In genomic region chr2:100053499-100053898, GRCh38 we compare ENCODE assay signal across 18 cellular contexts.
A peak's percentile ranks its signal among the peaks of the same experiment; 100 is the strongest.
DNase-seq lines count a peak whose midpoint lies in the region; ATAC-seq lines count a peak whose summit lies in the region.
"Had no signal": no experiment of that assay in that cellular context is flagged by ENCODE, and none has a peak within 500 bp of the region (broad histone marks: within the 10 kb centered on the region; RNA-seq: fewer than 3 reads in every experiment).

No MANE protein-coding gene starts in this region.

- DNase-seq in activated naive CD8-positive, alpha-beta T cell treated with anti-CD3 and anti-CD28 coated beads, Interleukin-2, amount 50 U/mL, for 24 hours: no peak
- no peak for DNase-seq in activated naive CD8-positive, alpha-beta T cell treated with anti-CD3 and anti-CD28 coated beads for 36 hours
- DNase-seq in NCI-H82 treated with DMSO at 0.1 percent for 48 hours (lab: John Stamatoyannopoulos, UW; ENCODE audit: unreplicated experiment) (peak; percentile 44), memory B cell (ENCODE audit: low spot score in 2 of 2) (no peak), NCI-H1436 (lab: John Stamatoyannopoulos, UW) (no peak), DMS114 treated with DMSO at 0.1 percent for 48 hours (lab: John Stamatoyannopoulos, UW; ENCODE audit: unreplicated experiment) (no peak)
- no peak for DNase-seq in stimulated activated naive B cell treated with anti-CD40 and anti-IgM and Interleukin-4, amounts not matched to agents 10 μg/mL and 1 μg/mL and 100 μg/mL, for 72 hours
- DNase-seq: Caco-2; CD4-positive, alpha-beta T cell; DMS 273 treated with DMSO at 0.1 percent for 48 hours; GF-D8; NCI-H1105; NCI-H2029 treated with DMSO at 0.1 percent for 48 hours; NCI-H526 treated with DMSO at 0.1 percent for 48 hours had no signal

- H3K9me3 Mint-ChIP-seq in activated naive CD8-positive, alpha-beta T cell treated with anti-CD3 and anti-CD28 coated beads, Interleukin-2, amount 50 U/mL, for 24 hours: no peaks in the 10 kb centered on the region
- no peaks in the 10 kb centered on the region for H3K9me3 Mint-ChIP-seq in activated naive CD8-positive, alpha-beta T cell treated with anti-CD3 and anti-CD28 coated beads for 36 hours
- no peaks in the 10 kb centered on the region for H3K9me3 Mint-ChIP-seq in memory B cell
- H3K9me3 Mint-ChIP-seq in stimulated activated naive B cell treated with anti-CD40 and anti-IgM and Interleukin-4, amounts not matched to agents 10 μg/mL and 1 μg/mL and 100 μg/mL, for 72 hours: peaks cover 0 to 3% of the 10 kb centered on the region in 2 donors
- H3K9me3 Mint-ChIP-seq: CD4-positive, alpha-beta T cell had no signal

- peak overlapping the region; percentile 36 for H3K27ac Mint-ChIP-seq in activated naive CD8-positive, alpha-beta T cell treated with anti-CD3 and anti-CD28 coated beads, Interleukin-2, amount 50 U/mL, for 24 hours
- H3K27ac Mint-ChIP-seq in activated naive CD8-positive, alpha-beta T cell treated with anti-CD3 and anti-CD28 coated beads for 36 hours: no peak overlapping the region
- H3K27ac Mint-ChIP-seq in memory B cell: peak overlapping the region; percentile 84
- H3K27ac Mint-ChIP-seq in stimulated activated naive B cell treated with anti-CD40 and anti-IgM and Interleukin-4, amounts not matched to agents 10 μg/mL and 1 μg/mL and 100 μg/mL, for 72 hours: peak overlapping the region; percentile 90
- H3K27ac Mint-ChIP-seq: CD4-positive, alpha-beta T cell had no signal

- no peaks in the 10 kb centered on the region for H3K27me3 Mint-ChIP-seq in activated naive CD8-positive, alpha-beta T cell treated with anti-CD3 and anti-CD28 coated beads, Interleukin-2, amount 50 U/mL, for 24 hours
- H3K27me3 Mint-ChIP-seq in activated naive CD8-positive, alpha-beta T cell treated with anti-CD3 and anti-CD28 coated beads for 36 hours: peaks cover 4% of the 10 kb centered on the region
- H3K27me3 Mint-ChIP-seq in memory B cell: no peaks in the 10 kb centered on the region
- no peaks in the 10 kb centered on the region for H3K27me3 Mint-ChIP-seq in stimulated activated naive B cell treated with anti-CD40 and anti-IgM and Interleukin-4, amounts not matched to agents 10 μg/mL and 1 μg/mL and 100 μg/mL, for 72 hours
- H3K27me3 Mint-ChIP-seq: CD4-positive, alpha-beta T cell had no signal

- peaks cover 6% of the 10 kb centered on the region for H3K36me3 Mint-ChIP-seq in activated naive CD8-positive, alpha-beta T cell treated with anti-CD3 and anti-CD28 coated beads, Interleukin-2, amount 50 U/mL, for 24 hours (ENCODE audit: low read depth)
- no peaks in the 10 kb centered on the region for H3K36me3 Mint-ChIP-seq in activated naive CD8-positive, alpha-beta T cell treated with anti-CD3 and anti-CD28 coated beads for 36 hours
- H3K36me3 Mint-ChIP-seq in memory B cell: peaks cover 54% of the 10 kb centered on the region
- peaks cover 49 to 67% of the 10 kb centered on the region in 2 donors for H3K36me3 Mint-ChIP-seq in stimulated activated naive B cell treated with anti-CD40 and anti-IgM and Interleukin-4, amounts not matched to agents 10 μg/mL and 1 μg/mL and 100 μg/mL, for 72 hours

- H3K4me1 Mint-ChIP-seq in activated naive CD8-positive, alpha-beta T cell treated with anti-CD3 and anti-CD28 coated beads, Interleukin-2, amount 50 U/mL, for 24 hours: peaks cover 10% of the 10 kb centered on the region
- peaks cover 5% of the 10 kb centered on the region for H3K4me1 Mint-ChIP-seq in activated naive CD8-positive, alpha-beta T cell treated with anti-CD3 and anti-CD28 coated beads for 36 hours
- H3K4me1 Mint-ChIP-seq in memory B cell: peaks cover 30% of the 10 kb centered on the region
- peaks cover 45 to 62% of the 10 kb centered on the region in 2 donors for H3K4me1 Mint-ChIP-seq in stimulated activated naive B cell treated with anti-CD40 and anti-IgM and Interleukin-4, amounts not matched to agents 10 μg/mL and 1 μg/mL and 100 μg/mL, for 72 hours

- no peak for ATAC-seq in activated naive CD8-positive, alpha-beta T cell treated with anti-CD3 and anti-CD28 coated beads, Interleukin-2, amount 50 U/mL, for 24 hours
- ATAC-seq in memory B cell (ENCODE audit: low read depth): no peak
- ATAC-seq in stimulated activated naive B cell treated with anti-CD40 and anti-IgM and Interleukin-4, amounts not matched to agents 10 μg/mL and 1 μg/mL and 100 μg/mL, for 72 hours (replicated peaks): peak; percentile 50 to 54
- no peak for ATAC-seq in GM18861 (IDR thresholded peaks at IDR 0.05; ENCODE audit: unreplicated experiment)
- ATAC-seq: HCT116, Panc1, SK-N-SH treated with all-trans-retinoic acid at 6 μM for 48 hours had no signal

- H3K4me3 Mint-ChIP-seq in activated naive CD8-positive, alpha-beta T cell treated with anti-CD3 and anti-CD28 coated beads, Interleukin-2, amount 50 U/mL, for 24 hours: no peak overlapping the region
- H3K4me3 Mint-ChIP-seq in activated naive CD8-positive, alpha-beta T cell treated with anti-CD3 and anti-CD28 coated beads for 36 hours: no peak overlapping the region
- no peak overlapping the region for H3K4me3 Mint-ChIP-seq in memory B cell
- H3K4me3 Mint-ChIP-seq in stimulated activated naive B cell treated with anti-CD40 and anti-IgM and Interleukin-4, amounts not matched to agents 10 μg/mL and 1 μg/mL and 100 μg/mL, for 72 hours: peak overlapping the region in 1 of 2 donors; percentile 26
- H3K4me3 Mint-ChIP-seq: CD4-positive, alpha-beta T cell had no signal

Comparison
In these comparisons a context has a peak if more than half of its experiments do, and no peak if none do; other contexts are left out.
1. ATAC-seq: peak in stimulated activated naive B cell treated with anti-CD40 and anti-IgM and Interleukin-4, amounts not matched to agents 10 μg/mL and 1 μg/mL and 100 μg/mL, for 72 hours (2 of 2); none in activated naive CD8-positive, alpha-beta T cell treated with anti-CD3 and anti-CD28 coated beads, Interleukin-2, amount 50 U/mL, for 24 hours (single experiment), memory B cell (single experiment) and GM18861 (single experiment).